Comparison of ENCODE assay signal across 9 cellular contexts in genomic region chr2:218993345-218994315, GRCh38. TPM values are rescaled to one million over a fixed set of nuclear protein-coding genes. Genes with fewer than 3 reads are reported as not detected.
DNase-seq lines count a peak whose midpoint lies in the region; ATAC-seq, FAIRE-seq and TF ChIP-seq lines count a peak whose summit lies in the region.
"Had no signal": no experiment of that assay in that cellular context is flagged by ENCODE, and none has a peak within 500 bp of the region (broad histone marks: within the 10 kb centered on the region; RNA-seq: fewer than 3 reads in every experiment).

A gene with protein sequence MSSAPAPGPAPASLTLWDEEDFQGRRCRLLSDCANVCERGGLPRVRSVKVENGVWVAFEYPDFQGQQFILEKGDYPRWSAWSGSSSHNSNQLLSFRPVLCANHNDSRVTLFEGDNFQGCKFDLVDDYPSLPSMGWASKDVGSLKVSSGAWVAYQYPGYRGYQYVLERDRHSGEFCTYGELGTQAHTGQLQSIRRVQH (minus strand): TSS chr2:218993422. CDS start chr2:218993176, 246 bp downstream.

- DNase-seq in activated CD4-positive, alpha-beta memory T cell treated with anti-CD3 and anti-CD28 coated beads for 36 hours, result peak; percentile 35
- no peak for DNase-seq in activated CD4-positive, alpha-beta memory T cell treated with anti-CD3 and anti-CD28 coated beads, Interleukin-2, amount 10 ng/mL, durations not matched to agents 7 days and 5 days
- DNase-seq in SW480 (ENCODE audit: low spot score) (peak; percentile 51), thoracic aorta (ENCODE audit: low spot score) (no peak), anterior cingulate cortex (lab: John Stamatoyannopoulos, UW) (no peak), H54 (ENCODE audit: insufficient read length, low spot score) (no peak)

- H3K27ac ChIP-seq in thoracic aorta, result no peak within 1 kb of the TSS

- TF ChIP-seq POLR2A in H54 (IDR thresholded peaks at IDR 0.05; ENCODE audit: low read depth, low read length), result no peak

- intact Hi-C loops in activated CD4-positive, alpha-beta memory T cell treated with anti-CD3 and anti-CD28 coated beads for 36 hours (cut with micrococcal nuclease), result no loop called here

- H3K4me1 ChIP-seq in iPS-15b (ENCODE audit: control insufficient read depth, insufficient read depth, low read length) (peaks cover 6% of the 10 kb centered on the region), thoracic aorta (ENCODE audit: control insufficient read depth in 1 of 2, low read depth in 2 of 2) (peaks cover 9 to 25% of the 10 kb centered on the region in 2 donors)

- H3K36me3 ChIP-seq in iPS-15b (ENCODE audit: control insufficient read depth, insufficient read depth, low read length), result no peaks in the 10 kb centered on the region
- no peaks in the 10 kb centered on the region for H3K36me3 ChIP-seq in thoracic aorta

- H3K9me3 ChIP-seq in iPS-15b (ENCODE audit: control insufficient read depth, insufficient read depth, low read length) (no peaks in the 10 kb centered on the region), thoracic aorta (no peaks in the 10 kb centered on the region)

- H3K4me1 Mint-ChIP-seq in activated CD4-positive, alpha-beta memory T cell treated with anti-CD3 and anti-CD28 coated beads for 36 hours (ENCODE audit: low read depth), result peaks cover 2% of the 10 kb centered on the region
- peaks cover 8% of the 10 kb centered on the region for H3K4me1 Mint-ChIP-seq in activated CD4-positive, alpha-beta memory T cell treated with anti-CD3 and anti-CD28 coated beads, Interleukin-2, amount 10 ng/mL, durations not matched to agents 7 days and 5 days

- POLR2A ChIA-PET in activated CD4-positive, alpha-beta memory T cell treated with anti-CD3 and anti-CD28 coated beads for 36 hours (lab: Charles Lee), result no interaction called here
- POLR2A ChIA-PET in activated CD4-positive, alpha-beta memory T cell treated with anti-CD3 and anti-CD28 coated beads, Interleukin-2, amount 10 ng/mL, durations not matched to agents 7 days and 5 days (lab: Charles Lee), result no interaction called here

- H3K27ac Mint-ChIP-seq in activated CD4-positive, alpha-beta memory T cell treated with anti-CD3 and anti-CD28 coated beads for 36 hours, result no peak within 1 kb of the TSS
- no peak within 1 kb of the TSS for H3K27ac Mint-ChIP-seq in activated CD4-positive, alpha-beta memory T cell treated with anti-CD3 and anti-CD28 coated beads, Interleukin-2, amount 10 ng/mL, durations not matched to agents 7 days and 5 days

- no peaks in the 10 kb centered on the region for H3K9me3 Mint-ChIP-seq in activated CD4-positive, alpha-beta memory T cell treated with anti-CD3 and anti-CD28 coated beads for 36 hours
- H3K9me3 Mint-ChIP-seq in activated CD4-positive, alpha-beta memory T cell treated with anti-CD3 and anti-CD28 coated beads, Interleukin-2, amount 10 ng/mL, durations not matched to agents 7 days and 5 days, result no peaks in the 10 kb centered on the region

- peak within 1 kb of the TSS; percentile 37 for H3K4me3 ChIP-seq in iPS-15b (ENCODE audit: low read depth, low read length)
- peak within 1 kb of the TSS; percentile 67 for H3K4me3 ChIP-seq in thoracic aorta

- ATAC-seq in thoracic aorta (ENCODE audit: insufficient number of reproducible peaks, low FRiP score, low read depth), result no peak
- no peak for ATAC-seq in HG02678 (IDR thresholded peaks at IDR 0.05; ENCODE audit: unreplicated experiment)

- peaks cover 100% of the 10 kb centered on the region for H3K27me3 ChIP-seq in iPS-15b (ENCODE audit: control insufficient read depth, insufficient read depth, low read length)
- peaks cover 25% of the 10 kb centered on the region for H3K27me3 ChIP-seq in thoracic aorta (replicated peaks; ENCODE audit: insufficient read depth)

- no peak for TF ChIP-seq CTCF in thoracic aorta (IDR thresholded peaks at IDR 0.05)

- no peak within 1 kb of the TSS for H3K4me3 Mint-ChIP-seq in activated CD4-positive, alpha-beta memory T cell treated with anti-CD3 and anti-CD28 coated beads for 36 hours
- H3K4me3 Mint-ChIP-seq in activated CD4-positive, alpha-beta memory T cell treated with anti-CD3 and anti-CD28 coated beads, Interleukin-2, amount 10 ng/mL, durations not matched to agents 7 days and 5 days, result no peak within 1 kb of the TSS

- H3K9ac ChIP-seq in iPS-15b (ENCODE audit: low read depth, low read length), result no peak within 1 kb of the TSS

- H3K36me3 Mint-ChIP-seq in activated CD4-positive, alpha-beta memory T cell treated with anti-CD3 and anti-CD28 coated beads for 36 hours, result no peaks in the 10 kb centered on the region
- H3K36me3 Mint-ChIP-seq in activated CD4-positive, alpha-beta memory T cell treated with anti-CD3 and anti-CD28 coated beads, Interleukin-2, amount 10 ng/mL, durations not matched to agents 7 days and 5 days (ENCODE audit: low read depth), result no peaks in the 10 kb centered on the region

- CTCF ChIA-PET in activated CD4-positive, alpha-beta memory T cell treated with anti-CD3 and anti-CD28 coated beads for 36 hours (lab: Charles Lee), result interaction anchor here (0.9 to 6.0 kb wide), 14 partner anchors 8 to 224 kb away, joined by 3 to 111 read pairs (median 10); partner anchors contain the start of gene FEV
- CTCF ChIA-PET in activated CD4-positive, alpha-beta memory T cell treated with anti-CD3 and anti-CD28 coated beads, Interleukin-2, amount 10 ng/mL, durations not matched to agents 7 days and 5 days (lab: Charles Lee), result interaction anchor here (0.9 to 7.4 kb wide), 7 partner anchors 13 to 126 kb away, joined by 3 to 51 read pairs (median 5); no protein-coding TSS in a partner anchor

- FAIRE-seq in H54 (lab: Jason Lieb, UNC), result no peak

- peaks cover 78% of the 10 kb centered on the region for H3K27me3 Mint-ChIP-seq in activated CD4-positive, alpha-beta memory T cell treated with anti-CD3 and anti-CD28 coated beads for 36 hours
- H3K27me3 Mint-ChIP-seq in activated CD4-positive, alpha-beta memory T cell treated with anti-CD3 and anti-CD28 coated beads, Interleukin-2, amount 10 ng/mL, durations not matched to agents 7 days and 5 days, result peaks cover 86% of the 10 kb centered on the region

RNA-seq across cellular contexts. Expression of the gene that starts here (rescaled TPM):
- total RNA-seq in activated CD4-positive, alpha-beta memory T cell treated with anti-CD3 and anti-CD28 coated beads for 36 hours, result not detected
- not detected for total RNA-seq in activated CD4-positive, alpha-beta memory T cell treated with anti-CD3 and anti-CD28 coated beads, Interleukin-2, amount 10 ng/mL, durations not matched to agents 7 days and 5 days
- not detected for total RNA-seq in thoracic aorta
- total RNA-seq: pulmonary artery endothelial cell had no signal

Comparison
In these comparisons a context has a peak if more than half of its experiments do, and no peak if none do; other contexts are left out.
1. Peak in DNase-seq in activated CD4-positive, alpha-beta memory T cell treated with anti-CD3 and anti-CD28 coated beads for 36 hours; RNA of the gene not detected or under 1 TPM.